Comparison of ENCODE assay signal across 11 cellular contexts in the genomic region with DNA sequence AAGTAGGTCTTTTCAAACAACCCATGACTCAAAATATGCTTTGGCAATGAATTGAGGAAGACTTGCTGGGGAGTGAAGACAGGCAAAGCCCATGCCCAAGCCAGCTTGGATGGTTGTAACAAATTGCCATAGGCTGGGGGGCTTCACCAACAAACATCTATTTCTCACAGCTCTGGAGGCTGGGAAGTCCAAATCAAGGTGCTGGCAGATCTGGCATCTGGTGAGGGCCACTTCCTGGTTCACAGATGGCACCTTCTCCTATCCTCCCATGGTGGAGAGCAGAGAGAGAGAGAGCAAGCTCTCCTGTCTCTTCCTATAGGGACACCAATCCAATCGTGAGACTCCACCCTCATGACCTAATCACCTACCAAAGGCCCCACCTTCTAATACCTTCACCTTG.
"Had no signal": no experiment of that assay in that cellular context is flagged by ENCODE, and none has a peak within 500 bp of the region (broad histone marks: within the 10 kb centered on the region; RNA-seq: fewer than 3 reads in every experiment).

No MANE protein-coding gene starts in this region.

- H3K4me3 ChIP-seq: GM23248, GM23338, HAP-1 had no signal

- H3K4me1 ChIP-seq: HAP-1 had no signal

- H3K9ac ChIP-seq: GM23248 had no signal

- H3K36me3 ChIP-seq: HAP-1 had no signal

- FAIRE-seq: H1, H54 had no signal

- DNase-seq: GM23248, GOT3, H7, H9, HCEC 1CT, HFFc6 had no signal

- H2AFZ ChIP-seq: GM23248, GM23338 had no signal

- H3K4me2 ChIP-seq: GM23338 had no signal

- ATAC-seq: GM23338, HCT116 had no signal

- H3K27ac ChIP-seq: GM23248 had no signal

- H3K9me3 ChIP-seq: HAP-1 had no signal
